ENCODE assay signal across 1 cellular context in genomic region chr6:26576929-26577719, GRCh38.
A peak's percentile ranks its signal among the peaks of the same experiment; 100 is the strongest.
TF ChIP-seq lines count a peak whose summit lies in the region.

No MANE protein-coding gene starts in this region.

TF ChIP-seq in HepG2, 621 proteins besides CTCF, POLR2A, EP300 and RAD21 (continued from another document and continues in another):
- TF ChIP-seq HNF1B (CRISPR knock-in tag; IDR thresholded peaks at IDR 0.05) (0 out of 2 replicates have a peak, but pooled peaks have one; percentile 21), DMAP1 (CRISPR knock-in tag; IDR thresholded peaks at IDR 0.05) (no peak), ARNT (IDR thresholded peaks at IDR 0.05) (no peak), ZNF274 (CRISPR knock-in tag; IDR thresholded peaks at IDR 0.05) (no peak), KLF13 (CRISPR knock-in tag; IDR thresholded peaks at IDR 0.05) (no peak), HBP1 (CRISPR knock-in tag; IDR thresholded peaks at IDR 0.05; ENCODE audit: low read depth) (no peak), TGIF2 (CRISPR knock-in tag; IDR thresholded peaks at IDR 0.05) (no peak), CEBPZ (IDR thresholded peaks at IDR 0.05; ENCODE audit: low read length) (no peak), ZNF136 (CRISPR knock-in tag; IDR thresholded peaks at IDR 0.05; ENCODE audit: low read depth) (0 out of 2 replicates have a peak, but pooled peaks have one; percentile 55), BRCA1 (CRISPR knock-in tag; IDR thresholded peaks at IDR 0.05) (no peak), GPBP1L1 (CRISPR knock-in tag; IDR thresholded peaks at IDR 0.05) (no peak), MED1 (CRISPR knock-in tag; IDR thresholded peaks at IDR 0.05) (peak; percentile 67; the same call in 1 of the 2 replicates), XRCC5 (optimal IDR thresholded peaks at IDR 0.05; ENCODE audit: low read length) (peak; percentile 50), ARID5B (CRISPR knock-in tag; IDR thresholded peaks at IDR 0.05) (peak; percentile 41), ZNF615 (CRISPR knock-in tag; IDR thresholded peaks at IDR 0.05; ENCODE audit: borderline replicate concordance) (peak; percentile 51; the same call in 1 of the 2 replicates), PHF5A (CRISPR knock-in tag; IDR thresholded peaks at IDR 0.05; ENCODE audit: low read depth, unreplicated experiment) (peak; percentile 48), ZBED4 (CRISPR knock-in tag; IDR thresholded peaks at IDR 0.05; ENCODE audit: borderline replicate concordance) (0 out of 2 replicates have a peak, but pooled peaks have one; percentile 66), ZNF329 (CRISPR knock-in tag; IDR thresholded peaks at IDR 0.05; ENCODE audit: low read depth) (0 out of 2 replicates have a peak, but pooled peaks have one; percentile 38), CCDC6 (CRISPR knock-in tag; IDR thresholded peaks at IDR 0.05) (no peak), TBX3 (IDR thresholded peaks at IDR 0.05; ENCODE audit: borderline replicate concordance) (no peak), LRRFIP1 (CRISPR knock-in tag; conservative IDR thresholded peaks at IDR 0.05) (no peak), ZUFSP (CRISPR knock-in tag; IDR thresholded peaks at IDR 0.05; ENCODE audit: borderline replicate concordance) (no peak), HNF4G (IDR thresholded peaks at IDR 0.05; ENCODE audit: borderline replicate concordance, low read depth, low read length) (no peak), HNF4G (CRISPR knock-in tag; IDR thresholded peaks at IDR 0.05; ENCODE audit: borderline replicate concordance, low read depth) (no peak), ZNF326 (CRISPR knock-in tag; IDR thresholded peaks at IDR 0.05; ENCODE audit: borderline replicate concordance) (no peak), HNRNPH1 (optimal IDR thresholded peaks at IDR 0.05; ENCODE audit: low read depth, low read length) (no peak), ISX (CRISPR knock-in tag; conservative IDR thresholded peaks at IDR 0.05) (no peak), ZBTB43 (CRISPR knock-in tag; conservative IDR thresholded peaks at IDR 0.05) (no peak), AGO2 (optimal IDR thresholded peaks at IDR 0.05; ENCODE audit: low read depth, low read length) (no peak), ONECUT2 (CRISPR knock-in tag; IDR thresholded peaks at IDR 0.05) (no peak), PHF8 (CRISPR knock-in tag; IDR thresholded peaks at IDR 0.05) (peak; percentile 33; the same call in 1 of the 2 replicates), ZNF800 (CRISPR knock-in tag; IDR thresholded peaks at IDR 0.05) (peak; percentile 57; the same call in 1 of the 2 replicates)
